ENCODE assay signal across 19 cellular contexts in the genomic region with DNA sequence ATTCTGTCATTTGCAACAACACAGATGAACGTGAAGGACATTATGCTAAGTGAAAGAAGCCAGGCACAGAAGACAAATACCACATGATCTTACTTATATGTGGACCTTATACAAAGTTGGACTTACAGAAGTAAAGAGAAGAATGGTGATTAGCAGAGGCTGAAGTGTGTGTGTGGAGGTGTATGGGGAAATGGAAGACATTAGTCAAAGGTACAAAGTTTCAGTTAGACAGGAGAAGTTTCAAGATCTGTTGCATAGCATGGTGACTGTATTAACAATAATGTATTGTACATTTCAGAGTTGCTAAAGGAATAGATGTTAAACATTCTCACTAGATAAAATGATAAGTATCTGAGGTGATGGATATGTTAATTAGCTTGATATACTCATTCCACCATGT.
"Had no signal": no experiment of that assay in that cellular context is flagged by ENCODE, and none has a peak within 500 bp of the region (broad histone marks: within the 10 kb centered on the region; RNA-seq: fewer than 3 reads in every experiment).

No MANE protein-coding gene starts in this region.

- H3K27ac ChIP-seq: dorsolateral prefrontal cortex, lower lobe of right lung, ovary, psoas muscle, sigmoid colon, stomach, thyroid gland had no signal

- H3K27me3 Mint-ChIP-seq: memory B cell; stimulated activated memory B cell treated with anti-CD40 and anti-IgM and Interleukin-4, amounts not matched to agents 10 μg/mL and 1 μg/mL and 100 μg/mL, for 72 hours had no signal

- DNase-seq: dorsolateral prefrontal cortex; effector CD4-positive, alpha-beta T cell; left ventricle myocardium superior; lower lobe of right lung; natural killer cell; occipital lobe; ovary; posterior cingulate gyrus; psoas muscle; right cardiac atrium; sigmoid colon; stimulated activated CD4-positive, alpha-beta T cell treated with anti-CD3 and anti-CD28 coated beads, Interleukin-2, amount 100 ng/mL, for 24 hours; stimulated activated CD4-positive, alpha-beta T cell treated with anti-CD3 and anti-CD28 coated beads, Interleukin-4, amount 100 ng/mL, for 24 hours; stomach; thyroid gland had no signal

- H3K9me3 ChIP-seq: lower lobe of right lung, ovary, psoas muscle, sigmoid colon, stomach, thyroid gland had no signal

- H3K4me3 ChIP-seq: dorsolateral prefrontal cortex, lower lobe of right lung, ovary, psoas muscle, sigmoid colon, stomach, thyroid gland had no signal

- FAIRE-seq: frontal cortex, keratinocyte had no signal

- H3K27ac Mint-ChIP-seq: memory B cell; natural killer cell; stimulated activated memory B cell treated with anti-CD40 and anti-IgM and Interleukin-4, amounts not matched to agents 10 μg/mL and 1 μg/mL and 100 μg/mL, for 72 hours had no signal

- H3K36me3 Mint-ChIP-seq: memory B cell; natural killer cell; stimulated activated memory B cell treated with anti-CD40 and anti-IgM and Interleukin-4, amounts not matched to agents 10 μg/mL and 1 μg/mL and 100 μg/mL, for 72 hours had no signal

- H3K4me3 Mint-ChIP-seq: memory B cell; natural killer cell; stimulated activated memory B cell treated with anti-CD40 and anti-IgM and Interleukin-4, amounts not matched to agents 10 μg/mL and 1 μg/mL and 100 μg/mL, for 72 hours had no signal

- H3K4me1 ChIP-seq: psoas muscle, thyroid gland had no signal

- ATAC-seq: left ventricle myocardium superior; lower lobe of right lung; natural killer cell; psoas muscle; right cardiac atrium; stimulated activated memory B cell treated with anti-CD40 and anti-IgM and Interleukin-4, amounts not matched to agents 10 μg/mL and 1 μg/mL and 100 μg/mL, for 72 hours had no signal

- H3K9me3 Mint-ChIP-seq: memory B cell; natural killer cell; stimulated activated memory B cell treated with anti-CD40 and anti-IgM and Interleukin-4, amounts not matched to agents 10 μg/mL and 1 μg/mL and 100 μg/mL, for 72 hours had no signal
